12 cellular contexts compared by ENCODE assay signal in genomic region chr9:76761448-76761847, GRCh38. TPM values are rescaled to one million over a fixed set of nuclear protein-coding genes. Genes with fewer than 3 reads are reported as not detected.
DNase-seq lines count a peak whose midpoint lies in the region; ATAC-seq and TF ChIP-seq lines count a peak whose summit lies in the region.
"Had no signal": no experiment of that assay in that cellular context is flagged by ENCODE, and none has a peak within 500 bp of the region (broad histone marks: within the 10 kb centered on the region; RNA-seq: fewer than 3 reads in every experiment).

No MANE protein-coding gene starts in this region.

- H3K4me1 ChIP-seq in right lobe of liver: no peaks in the 10 kb centered on the region

- intact Hi-C loops in right lobe of liver (cut with DNase I): no loop called here

- H3K9me3 ChIP-seq in right lobe of liver: no peaks in the 10 kb centered on the region

- no peak for DNase-seq in AG09319 (ENCODE audit: extremely low read depth, low read depth)
- peak; percentile 8 for DNase-seq in HuH-7 (ENCODE audit: low spot score)
- no peak for DNase-seq in brain microvascular endothelial cell
- DNase-seq in right lobe of liver: no peak
- DNase-seq in amygdala (lab: John Stamatoyannopoulos, UW): no peak
- no peak for DNase-seq in NCI-H226
- no peak for DNase-seq in activated CD4-positive, alpha-beta T cell treated with anti-CD3 and anti-CD28 coated beads, Interleukin-2, amount 50 U/mL, for 48 hours
- DNase-seq in NCI-H1105 treated with DMSO at 0.1 percent for 48 hours (lab: John Stamatoyannopoulos, UW): no peak
- DNase-seq: activated B cell treated with CpG ODN at 0.5 μM for 24 hours; DMS153; NCI-H524; stimulated activated naive CD4-positive, alpha-beta T cell treated with Interleukin-2 at 50 U/mL for 16 hours had no signal

- no peak overlapping the region for H3K4me3 ChIP-seq in brain microvascular endothelial cell (ENCODE audit: low read depth, low read length)
- no peak overlapping the region for H3K4me3 ChIP-seq in right lobe of liver

- in situ Hi-C loops in brain microvascular endothelial cell (cut with HindIII; ENCODE audit: low pct_ligation_motif_present, low sequenced_read_pairs): no loop called here

- H3K36me3 ChIP-seq in brain microvascular endothelial cell (replicated peaks) (no peaks in the 10 kb centered on the region), right lobe of liver (no peaks in the 10 kb centered on the region)

- TF ChIP-seq POLR2A in right lobe of liver (IDR thresholded peaks at IDR 0.05): no peak

- TF ChIP-seq CTCF in AG09319 (IDR thresholded peaks at IDR 0.05; ENCODE audit: low read depth, low read length): peak; percentile 32
- TF ChIP-seq CTCF in brain microvascular endothelial cell (IDR thresholded peaks at IDR 0.05; ENCODE audit: low read depth, low read length, missing control alignments): peak; percentile 40
- peak in 3 of 4 donors; percentile 29 to 43 (median 38) for TF ChIP-seq CTCF in right lobe of liver (IDR thresholded peaks at IDR 0.05)

- 4% methylated on average over 1 of the region's 1 CpG for WGBS in right lobe of liver (ENCODE audit: insufficient coverage, low coverage, low lambda C conversion rate, missing lambda C conversion rate)

- peak in 1 of 4 donors; percentile 29 for ATAC-seq in right lobe of liver

- H3K27ac ChIP-seq in brain microvascular endothelial cell (no peak overlapping the region), right lobe of liver (no peak overlapping the region)

- H3K27me3 ChIP-seq in brain microvascular endothelial cell (replicated peaks): no peaks in the 10 kb centered on the region
- no peaks in the 10 kb centered on the region for H3K27me3 ChIP-seq in right lobe of liver

RNA-seq across cellular contexts. Expression of gene PCA3, which starts 2.8 kb away (rescaled TPM):
- total RNA-seq in right lobe of liver: under 1 TPM in 5 of 6 experiments, not detected in 1; 0.09 to 0.59 (median 0.46) TPM
- total RNA-seq: activated B cell treated with CpG ODN at 0.5 μM for 24 hours had no signal
